In the genomic region with DNA sequence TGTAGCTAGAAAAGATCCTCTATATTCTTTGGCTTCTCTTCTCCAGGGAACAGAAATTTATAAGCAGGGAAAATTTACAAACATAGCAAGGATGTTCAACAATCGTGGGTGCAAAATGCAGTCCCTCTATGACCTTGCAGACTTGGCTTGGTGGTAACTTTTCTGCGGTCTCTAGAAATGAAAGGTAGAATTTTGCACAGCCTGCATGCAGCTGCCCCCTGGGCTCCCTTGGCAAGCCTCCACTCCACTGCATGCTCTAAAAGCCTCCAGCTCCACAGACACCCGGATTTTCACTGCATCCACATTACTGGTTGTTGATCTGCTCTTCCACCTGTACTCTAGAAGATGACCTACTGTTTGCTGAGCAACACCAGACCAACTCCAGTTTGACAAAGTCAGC, we compare ENCODE assay signal across 19 cellular contexts.
DNase-seq lines count a peak whose midpoint lies in the region; ATAC-seq and TF ChIP-seq lines count a peak whose summit lies in the region.
"Had no signal": no experiment of that assay in that cellular context is flagged by ENCODE, and none has a peak within 500 bp of the region (broad histone marks: within the 10 kb centered on the region; RNA-seq: fewer than 3 reads in every experiment).

No MANE protein-coding gene starts in this region.

- no peak for TF ChIP-seq POLR2A in testis (IDR thresholded peaks at IDR 0.05)

- no peaks in the 10 kb centered on the region for H3K79me2 ChIP-seq in neural progenitor cell (ENCODE audit: low read depth)

- H3K9me3 Mint-ChIP-seq in neural progenitor cell, result no peaks in the 10 kb centered on the region
- H3K9me3 Mint-ChIP-seq in activated CD4-positive, alpha-beta T cell treated with anti-CD3 and anti-CD28 coated beads for 36 hours (ENCODE audit: low read depth), result peaks cover 5% of the 10 kb centered on the region

- H3K36me3 ChIP-seq in neural progenitor cell (no peaks in the 10 kb centered on the region), testis (ENCODE audit: low read depth, missing control alignments) (no peaks in the 10 kb centered on the region)
- H3K36me3 ChIP-seq: BLaER1 had no signal

- no peaks in the 10 kb centered on the region for H3K9me3 ChIP-seq in neural progenitor cell (ENCODE audit: low read depth)
- no peaks in the 10 kb centered on the region for H3K9me3 ChIP-seq in testis
- H3K9me3 ChIP-seq: BLaER1, Caco-2 had no signal

- POLR2A ChIA-PET in activated CD4-positive, alpha-beta T cell treated with anti-CD3 and anti-CD28 coated beads for 36 hours (lab: Charles Lee), result no interaction called here

- no peaks in the 10 kb centered on the region for H3K27me3 Mint-ChIP-seq in neural progenitor cell (ENCODE audit: insufficient read depth, low read depth)
- no peaks in the 10 kb centered on the region for H3K27me3 Mint-ChIP-seq in activated CD4-positive, alpha-beta T cell treated with anti-CD3 and anti-CD28 coated beads for 36 hours
- H3K27me3 Mint-ChIP-seq: B cell; CD4-positive, CD25-positive, alpha-beta regulatory T cell had no signal

- H3F3A ChIP-seq in neural progenitor cell (ENCODE audit: low read depth), result no peaks in the 10 kb centered on the region

- peak overlapping the region; percentile 79 for H2AFZ ChIP-seq in neural progenitor cell (replicated peaks)
- H2AFZ ChIP-seq: GM23248 had no signal

- DNase-seq in dorsolateral prefrontal cortex (no peak), neural progenitor cell (ENCODE audit: low spot score) (no peak), testis (no peak), AG20443 (ENCODE audit: low spot score) (no peak), SIG-M5 (lab: John Stamatoyannopoulos, UW) (no peak)
- DNase-seq in activated CD4-positive, CD25-positive, alpha-beta regulatory T cell (lab: John Stamatoyannopoulos, UW), result no peak
- DNase-seq in activated CD4-positive, alpha-beta T cell treated with anti-CD3 and anti-CD28 coated beads for 36 hours, result no peak
- DNase-seq: Caco-2; CD4-positive, CD25-positive, alpha-beta regulatory T cell; CD8-positive, alpha-beta T cell; DMS153; DND-41; GM23248; H7; HCEC 1CT had no signal

- no peak for ATAC-seq in activated CD4-positive, alpha-beta T cell treated with anti-CD3 and anti-CD28 coated beads for 36 hours
- ATAC-seq: CD8-positive, alpha-beta T cell had no signal

- H3K4me1 Mint-ChIP-seq in neural progenitor cell, result peaks cover 4% of the 10 kb centered on the region
- no peaks in the 10 kb centered on the region for H3K4me1 Mint-ChIP-seq in activated CD4-positive, alpha-beta T cell treated with anti-CD3 and anti-CD28 coated beads for 36 hours
- H3K4me1 Mint-ChIP-seq: B cell; CD4-positive, CD25-positive, alpha-beta regulatory T cell had no signal

- intact Hi-C loops in dorsolateral prefrontal cortex (cut with DNase I) (no loop called here), testis (cut with DNase I; ENCODE audit: low total_unique reads) (no loop called here)
- intact Hi-C loops in activated CD4-positive, alpha-beta T cell treated with anti-CD3 and anti-CD28 coated beads for 36 hours (cut with DNase I, micrococcal nuclease), result no loop called here

- H3K27ac ChIP-seq in angular gyrus (ENCODE audit: low read depth, low read length) (peak overlapping the region; percentile 41), dorsolateral prefrontal cortex (peak overlapping the region in 52 of 59 donors; percentile 0 to 84 (median 59)), neural progenitor cell (no peak overlapping the region), testis (peak overlapping the region; percentile 26)
- H3K27ac ChIP-seq: BLaER1, C4-2B, GM23248 had no signal

- H3K9ac ChIP-seq in neural progenitor cell, result no peak overlapping the region
- H3K9ac ChIP-seq: BLaER1, GM23248 had no signal

- H3K4me3 ChIP-seq in dorsolateral prefrontal cortex (no peak overlapping the region), neural progenitor cell (no peak overlapping the region), testis (no peak overlapping the region)
- H3K4me3 ChIP-seq: BLaER1, GM23248 had no signal

- TF ChIP-seq CTCF in dorsolateral prefrontal cortex (IDR thresholded peaks at IDR 0.05 in 54 of 56, conservative IDR thresholded peaks at IDR 0.05 in 2 of 56; ENCODE audit: low read depth in 1 of 56, partially characterized antibody in 56 of 56) (no peak), neural progenitor cell (IDR thresholded peaks at IDR 0.05) (no peak), testis (IDR thresholded peaks at IDR 0.05) (no peak)

- peaks cover 10% of the 10 kb centered on the region for H3K4me1 ChIP-seq in neural progenitor cell
- no peaks in the 10 kb centered on the region for H3K4me1 ChIP-seq in testis
- H3K4me1 ChIP-seq: BLaER1, Caco-2 had no signal

- no peaks in the 10 kb centered on the region for H3K36me3 Mint-ChIP-seq in neural progenitor cell
- no peaks in the 10 kb centered on the region for H3K36me3 Mint-ChIP-seq in activated CD4-positive, alpha-beta T cell treated with anti-CD3 and anti-CD28 coated beads for 36 hours (ENCODE audit: low read depth)
- H3K36me3 Mint-ChIP-seq: CD4-positive, CD25-positive, alpha-beta regulatory T cell; CD8-positive, alpha-beta T cell had no signal

- CTCF ChIA-PET in activated CD4-positive, alpha-beta T cell treated with anti-CD3 and anti-CD28 coated beads for 36 hours (lab: Charles Lee), result no interaction called here

- H3K27me3 ChIP-seq in dorsolateral prefrontal cortex (no peaks in the 10 kb centered on the region), neural progenitor cell (no peaks in the 10 kb centered on the region), testis (no peaks in the 10 kb centered on the region)
- H3K27me3 ChIP-seq: BLaER1 had no signal

- H3K4me3 Mint-ChIP-seq in neural progenitor cell, result no peak overlapping the region
- H3K4me3 Mint-ChIP-seq in activated CD4-positive, alpha-beta T cell treated with anti-CD3 and anti-CD28 coated beads for 36 hours, result no peak overlapping the region
- H3K4me3 Mint-ChIP-seq: B cell; CD4-positive, CD25-positive, alpha-beta regulatory T cell; CD8-positive, alpha-beta T cell had no signal

- WGBS in testis, 2 donors, result 22 to 30% methylated on average over 3 of the region's 3 CpGs

- no peak overlapping the region for H3K27ac Mint-ChIP-seq in neural progenitor cell
- no peak overlapping the region for H3K27ac Mint-ChIP-seq in activated CD4-positive, alpha-beta T cell treated with anti-CD3 and anti-CD28 coated beads for 36 hours
- H3K27ac Mint-ChIP-seq: B cell; CD4-positive, CD25-positive, alpha-beta regulatory T cell; CD8-positive, alpha-beta T cell had no signal

- H3K4me2 ChIP-seq in neural progenitor cell, result no peak overlapping the region
- H3K4me2 ChIP-seq: BLaER1 had no signal

- no peaks in the 10 kb centered on the region for H4K20me1 ChIP-seq in neural progenitor cell (ENCODE audit: low read depth)
- H4K20me1 ChIP-seq: BLaER1 had no signal
